30 cellular contexts compared by ENCODE assay signal in the genomic region with DNA sequence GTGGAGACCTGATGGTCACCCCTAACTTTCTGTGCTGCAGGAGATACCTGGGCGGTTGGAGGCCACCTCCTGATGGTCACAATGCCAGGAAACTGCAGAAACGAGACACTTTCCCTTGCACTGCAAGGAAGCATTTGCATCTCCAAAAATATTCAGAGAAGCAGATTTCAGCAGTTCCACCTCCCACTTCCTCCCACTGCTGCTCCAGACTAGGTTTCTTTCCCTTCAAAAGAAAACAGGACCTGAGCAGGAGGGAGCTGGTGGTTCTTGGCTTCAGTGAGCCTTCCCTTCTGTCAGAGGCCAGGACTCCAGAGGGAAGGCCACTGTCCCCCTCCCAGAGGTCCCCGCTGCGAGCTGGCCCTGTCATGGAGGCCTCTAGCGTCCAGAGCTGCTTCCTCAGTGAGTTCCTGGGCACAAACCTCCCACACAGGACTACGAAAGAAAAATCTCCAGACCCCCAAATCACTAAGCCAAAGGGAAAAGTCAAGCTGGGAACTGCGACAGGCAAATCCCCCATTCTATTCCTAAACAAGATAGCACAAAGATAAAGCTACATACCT. TPM values are rescaled to one million over a fixed set of nuclear protein-coding genes. Genes with fewer than 3 reads are reported as not detected.
DNase-seq lines count a peak whose midpoint lies in the region; ATAC-seq and TF ChIP-seq lines count a peak whose summit lies in the region.
"Had no signal": no experiment of that assay in that cellular context is flagged by ENCODE, and none has a peak within 500 bp of the region (broad histone marks: within the 10 kb centered on the region; RNA-seq: fewer than 3 reads in every experiment).

No MANE protein-coding gene starts in this region.

- no peaks in the 10 kb centered on the region for H3K9me3 Mint-ChIP-seq in CD4-positive, alpha-beta T cell
- peaks cover 2% of the 10 kb centered on the region for H3K9me3 Mint-ChIP-seq in neural crest cell
- H3K9me3 Mint-ChIP-seq in glutamatergic neuron (ENCODE audit: unreplicated experiment): peaks cover 2% of the 10 kb centered on the region
- H3K9me3 Mint-ChIP-seq: activated naive CD4-positive, alpha-beta T cell treated with anti-CD3 and anti-CD28 coated beads for 36 hours; CD4-positive, alpha-beta memory T cell had no signal

- no peak overlapping the region for H3K4me3 ChIP-seq in HUES64 (ENCODE audit: low read length)
- H3K4me3 ChIP-seq: A549, colonic mucosa, left ventricle myocardium inferior, ovary, skin epidermis, suprapubic skin had no signal

- H3K27ac ChIP-seq in CD4-positive, alpha-beta T cell (ENCODE audit: low read depth, low read length): no peak overlapping the region
- H3K27ac ChIP-seq in HUES64 (ENCODE audit: low read depth, low read length): peak overlapping the region; percentile 41; the same call in 1 of the 2 replicates
- H3K27ac ChIP-seq in cingulate gyrus (ENCODE audit: low read depth, low read length): peak overlapping the region; percentile 29
- H3K27ac ChIP-seq: A549, colonic mucosa, left ventricle myocardium inferior, ovary, skin epidermis, suprapubic skin had no signal

- H3K27ac Mint-ChIP-seq in CD4-positive, alpha-beta T cell: peak overlapping the region; percentile 49
- H3K27ac Mint-ChIP-seq in neural crest cell (ENCODE audit: unreplicated experiment) (peak overlapping the region; percentile 87), glutamatergic neuron (ENCODE audit: unreplicated experiment) (no peak overlapping the region)
- H3K27ac Mint-ChIP-seq: activated naive CD4-positive, alpha-beta T cell treated with anti-CD3 and anti-CD28 coated beads for 36 hours; CD4-positive, alpha-beta memory T cell had no signal

- WGBS in HUES64: 75% methylated on average over 7 of the region's 7 CpGs

- no peaks in the 10 kb centered on the region for H3K4me1 Mint-ChIP-seq in CD4-positive, alpha-beta T cell (ENCODE audit: low read depth)
- H3K4me1 Mint-ChIP-seq in neural crest cell (peaks cover 13% of the 10 kb centered on the region), glutamatergic neuron (ENCODE audit: low read depth, unreplicated experiment) (peaks cover 9% of the 10 kb centered on the region)
- H3K4me1 Mint-ChIP-seq: CD4-positive, alpha-beta memory T cell had no signal

- CTCF ChIA-PET in CD4-positive, alpha-beta T cell (lab: Charles Lee): no interaction called here

- H3K27me3 ChIP-seq in CD4-positive, alpha-beta T cell (ENCODE audit: control insufficient read depth, insufficient read depth, low read length): no peaks in the 10 kb centered on the region
- no peaks in the 10 kb centered on the region for H3K27me3 ChIP-seq in HUES64 (ENCODE audit: insufficient read depth, low read length)
- H3K27me3 ChIP-seq: colonic mucosa, ovary, suprapubic skin had no signal

- DNase-seq in CD4-positive, alpha-beta T cell: no peak
- no peak for DNase-seq in neural crest cell (ENCODE audit: low read depth, low spot score)
- DNase-seq in glutamatergic neuron: no peak
- DNase-seq: activated CD4-positive, alpha-beta T cell treated with anti-CD3 and anti-CD28 coated beads, Interleukin-2, amount 50 U/mL, for 4 hours; activated CD8-positive, alpha-beta memory T cell treated with anti-CD3 and anti-CD28 coated beads, Interleukin-2, amount 50 U/mL, for 48 hours; activated naive CD4-positive, alpha-beta T cell treated with anti-CD3 and anti-CD28 coated beads for 36 hours; AML-193; CD4-positive, alpha-beta memory T cell; colonic mucosa; DND-41; IMR-90; left ventricle myocardium inferior; MV-4-11; naive thymus-derived CD4-positive, alpha-beta T cell; NCI-H1436; NCI-H2081; NCI-H2227 treated with DMSO at 0.1 percent for 48 hours; NCI-H526; OCI-M1; ovary; stimulated activated naive CD4-positive, alpha-beta T cell; T-helper 1 cell had no signal

- no peak overlapping the region for H3K9ac ChIP-seq in HUES64 (ENCODE audit: low read depth, low read length)

- POLR2A ChIA-PET in CD4-positive, alpha-beta T cell (lab: Charles Lee): no interaction called here

- TF ChIP-seq CTCF in CD4-positive, alpha-beta T cell (IDR thresholded peaks at IDR 0.05): no peak
- TF ChIP-seq CTCF in neural crest cell (conservative IDR thresholded peaks at IDR 0.05) (no peak), glutamatergic neuron (IDR thresholded peaks at IDR 0.05; ENCODE audit: partially characterized antibody, unreplicated experiment) (no peak)

- H3K4me1 ChIP-seq in HUES64 (ENCODE audit: insufficient read depth, low read length): no peaks in the 10 kb centered on the region; the same call in 1 of the 2 replicates
- H3K4me1 ChIP-seq: A549, colonic mucosa, left ventricle myocardium inferior, suprapubic skin had no signal

- H3K9me3 ChIP-seq in CD4-positive, alpha-beta T cell (ENCODE audit: control insufficient read depth, low read length): no peaks in the 10 kb centered on the region
- no peaks in the 10 kb centered on the region for H3K9me3 ChIP-seq in HUES64 (ENCODE audit: insufficient read depth, low read depth, low read length)
- H3K9me3 ChIP-seq: A549, colonic mucosa, left ventricle myocardium inferior, ovary, suprapubic skin had no signal

- intact Hi-C loops in CD4-positive, alpha-beta T cell (cut with DNase I, micrococcal nuclease): no loop called here

- H3K4me3 Mint-ChIP-seq in CD4-positive, alpha-beta T cell: no peak overlapping the region
- H3K4me3 Mint-ChIP-seq in neural crest cell: no peak overlapping the region
- H3K4me3 Mint-ChIP-seq in glutamatergic neuron (ENCODE audit: unreplicated experiment): no peak overlapping the region
- H3K4me3 Mint-ChIP-seq: activated naive CD4-positive, alpha-beta T cell treated with anti-CD3 and anti-CD28 coated beads for 36 hours; CD4-positive, alpha-beta memory T cell; naive thymus-derived CD4-positive, alpha-beta T cell had no signal

- H3K36me3 Mint-ChIP-seq in CD4-positive, alpha-beta T cell (ENCODE audit: low read depth): peaks cover 6% of the 10 kb centered on the region
- H3K36me3 Mint-ChIP-seq in neural crest cell (ENCODE audit: low read depth): peaks cover 21% of the 10 kb centered on the region
- no peaks in the 10 kb centered on the region for H3K36me3 Mint-ChIP-seq in glutamatergic neuron (ENCODE audit: unreplicated experiment)

- peaks cover 53% of the 10 kb centered on the region for H3K36me3 ChIP-seq in HUES64 (ENCODE audit: insufficient read depth, low read length)
- H3K36me3 ChIP-seq: colonic mucosa, ovary had no signal

- no peaks in the 10 kb centered on the region for H3K27me3 Mint-ChIP-seq in CD4-positive, alpha-beta T cell
- H3K27me3 Mint-ChIP-seq in neural crest cell (ENCODE audit: low read depth) (no peaks in the 10 kb centered on the region), glutamatergic neuron (ENCODE audit: unreplicated experiment) (no peaks in the 10 kb centered on the region)
- H3K27me3 Mint-ChIP-seq: CD4-positive, alpha-beta memory T cell; naive thymus-derived CD4-positive, alpha-beta T cell had no signal

- ATAC-seq in CD4-positive, alpha-beta T cell (ENCODE audit: poor library complexity): no peak
- ATAC-seq in GM18861 (IDR thresholded peaks at IDR 0.05; ENCODE audit: unreplicated experiment) (no peak), HG02763 (IDR thresholded peaks at IDR 0.05; ENCODE audit: unreplicated experiment) (no peak)
- ATAC-seq in activated CD4-positive, CD25-positive, alpha-beta regulatory T cell treated with anti-CD3 and anti-CD28 coated beads, Interleukin-2, amount 50 U/mL, for 24 hours: no peak
- ATAC-seq: A549; naive thymus-derived CD4-positive, alpha-beta T cell had no signal

RNA-seq across cellular contexts. Expression of gene GPM6B, which starts 35.9 kb away (rescaled TPM):
- total RNA-seq in CD4-positive, alpha-beta T cell: not detected
- 54.2 TPM for polyA plus RNA-seq in HUES64 (2013, experiment 1 of 2)
- polyA plus RNA-seq in HUES64 (2013, experiment 2 of 2): 59.3 TPM
- total RNA-seq in neural crest cell (119 and 129 TPM in 2 replicates), glutamatergic neuron (ENCODE audit: unreplicated experiment) (516 TPM)
- total RNA-seq: activated naive CD4-positive, alpha-beta T cell treated with anti-CD3 and anti-CD28 coated beads for 36 hours; CD4-positive, alpha-beta memory T cell; naive thymus-derived CD4-positive, alpha-beta T cell had no signal

RNA-seq across cellular contexts. Expression of gene OFD1, which starts 46.4 kb away (rescaled TPM):
- total RNA-seq in CD4-positive, alpha-beta T cell: 10 to 100 TPM; 59.1 to 60.0 TPM
- 15.6 TPM for polyA plus RNA-seq in HUES64 (2013, experiment 1 of 2)
- 16.0 TPM for polyA plus RNA-seq in HUES64 (2013, experiment 2 of 2)
- total RNA-seq in neural crest cell (26.8 and 27.3 TPM in 2 replicates), glutamatergic neuron (ENCODE audit: unreplicated experiment) (28.5 TPM)

RNA-seq across cellular contexts. Expression of gene TRAPPC2, which starts 46.5 kb away (rescaled TPM):
- 10 to 100 TPM; 21.4 to 22.3 TPM for total RNA-seq in CD4-positive, alpha-beta T cell
- polyA plus RNA-seq in HUES64 (2013, experiment 1 of 2): 10.9 TPM
- 10.0 TPM for polyA plus RNA-seq in HUES64 (2013, experiment 2 of 2)
- 23.0 and 25.5 TPM in 2 replicates for total RNA-seq in neural crest cell
- 25.8 TPM for total RNA-seq in glutamatergic neuron (ENCODE audit: unreplicated experiment)

Comparison
In these comparisons a context has a peak if more than half of its experiments do, and no peak if none do; other contexts are left out.
1. RNA of gene GPM6B, which starts 35.9 kb away (total RNA-seq): 516 TPM in glutamatergic neuron (single experiment) and 119 to 129 TPM in neural crest cell; not detected in CD4-positive, alpha-beta T cell; every median in the first group is over 100 times any median in the second.